ENCODE assay signal across 8 cellular contexts in the genomic region with DNA sequence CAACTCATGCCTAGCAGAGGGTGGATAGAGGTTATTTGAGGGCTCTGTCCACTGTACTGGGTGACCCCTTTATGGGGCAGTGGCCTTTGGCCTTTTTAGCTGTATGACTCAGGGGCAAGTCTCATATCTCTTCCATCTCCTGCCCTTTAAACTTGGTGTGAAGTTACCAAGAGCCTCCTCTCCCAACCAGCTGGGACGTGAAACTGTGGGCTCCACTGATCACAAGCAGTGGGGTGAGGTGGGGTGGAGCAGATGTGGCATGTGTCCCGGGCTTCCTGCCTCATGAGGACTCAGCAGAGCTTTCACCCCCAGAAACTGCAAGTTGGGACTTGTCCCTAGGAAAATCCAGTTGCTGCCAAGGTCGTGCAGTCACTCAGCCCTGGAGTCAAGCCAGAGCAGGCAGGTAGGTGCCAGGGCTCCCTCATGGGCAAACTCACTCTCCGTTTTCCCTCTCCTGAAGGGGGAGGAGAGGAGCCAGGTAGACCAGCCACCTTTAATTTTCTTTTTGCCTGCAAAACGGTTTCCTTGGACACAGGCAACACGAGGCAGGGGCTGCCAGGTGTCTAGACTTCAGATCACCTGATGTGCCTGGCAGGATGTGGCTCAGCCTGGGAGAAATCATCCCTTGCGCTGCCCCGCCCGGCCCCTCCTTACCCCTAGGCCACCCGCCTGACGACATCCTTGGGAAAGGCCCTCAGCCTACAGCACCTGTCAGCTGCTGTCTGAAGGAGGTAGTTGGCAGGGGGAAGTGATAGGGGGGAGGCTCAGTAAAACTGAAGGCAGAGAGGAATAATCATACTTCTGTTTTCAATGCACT. TPM values are rescaled to one million over a fixed set of nuclear protein-coding genes. Genes with fewer than 3 reads are reported as not detected.
DNase-seq lines count a peak whose midpoint lies in the region; ATAC-seq, FAIRE-seq and TF ChIP-seq lines count a peak whose summit lies in the region.

No MANE protein-coding gene starts in this region.

- no peak overlapping the region for H2AFZ ChIP-seq in endothelial cell of umbilical vein (ENCODE audit: low read depth, low read length)

- peak overlapping the region; percentile 13 for H3K9ac ChIP-seq in endothelial cell of umbilical vein (replicated peaks; ENCODE audit: extremely low read depth, insufficient read depth, low read length)

- no peaks in the 10 kb centered on the region for H3K9me3 ChIP-seq in endothelial cell of umbilical vein (replicated peaks; ENCODE audit: control insufficient read depth, insufficient read depth, low read length)
- H3K9me3 ChIP-seq in prostate gland = no peaks in the 10 kb centered on the region

- H3K4me1 ChIP-seq in endothelial cell of umbilical vein (ENCODE audit: control insufficient read depth, extremely low read depth, insufficient read depth, low read length) (peaks cover 25% of the 10 kb centered on the region), prostate gland (replicated peaks) (no peaks in the 10 kb centered on the region)

- CTCF ChIA-PET in endothelial cell of umbilical vein (lab: Charles Lee) = interaction anchor here (0.8 to 3.5 kb wide), 8 partner anchors 42 to 77 kb away, joined by 3 to 26 read pairs (median 4); no protein-coding TSS in a partner anchor

- TF ChIP-seq POLR2A in endothelial cell of umbilical vein (IDR thresholded peaks at IDR 0.05; ENCODE audit: low read depth, low read length) (no peak), prostate gland (IDR thresholded peaks at IDR 0.05) (no peak)

- H3K9me1 ChIP-seq in endothelial cell of umbilical vein (replicated peaks; ENCODE audit: control insufficient read depth, extremely low read depth, insufficient read depth, low read length) = no peaks in the 10 kb centered on the region

- ATAC-seq in GM21529 (IDR thresholded peaks at IDR 0.05; ENCODE audit: unreplicated experiment) = peak; percentile 32

- FAIRE-seq in endothelial cell of umbilical vein (lab: Jason Lieb, UNC) = peak; percentile 66

- no peak for DNase-seq in AG09309 (ENCODE audit: low read depth)
- peak; percentile 97 for DNase-seq in NCI-H2081 (lab: John Stamatoyannopoulos, UW)
- peak; percentile 68 to 74 for DNase-seq in activated CD4-positive, alpha-beta T cell treated with anti-CD3 and anti-CD28 coated beads for 4 hours
- DNase-seq in endothelial cell of umbilical vein (ENCODE audit: low read depth, low spot score) = no peak
- peak; percentile 87 for DNase-seq in prostate gland (ENCODE audit: low spot score)
- DNase-seq in GDM1 (lab: John Stamatoyannopoulos, UW) = no peak
- no peak for DNase-seq in cerebellar cortex (ENCODE audit: low spot score)

- 33% methylated on average over 11 of the region's 11 CpGs for WGBS in prostate gland

- peaks cover 28 to 29% of the 10 kb centered on the region in 2 experiments for H3K36me3 ChIP-seq in endothelial cell of umbilical vein (ENCODE audit: control insufficient read depth in 2 of 2, extremely low read depth in 1 of 2, insufficient read depth in 2 of 2, low read length in 2 of 2)
- H3K36me3 ChIP-seq in prostate gland = peaks cover 3 to 14% of the 10 kb centered on the region in 2 donors

- peak overlapping the region; percentile 37 for H3K4me2 ChIP-seq in endothelial cell of umbilical vein (ENCODE audit: insufficient read depth, low read length)

- intact Hi-C loops in endothelial cell of umbilical vein (cut with micrococcal nuclease) = loop anchor here (5.0 kb wide), 1 partner anchor 260 kb away; no protein-coding TSS in a partner anchor
- intact Hi-C loops in prostate gland (cut with DNase I) = loop anchor here (5.0 kb wide), 1 partner anchor 75 kb away; no protein-coding TSS in a partner anchor

- dilution Hi-C loops in endothelial cell of umbilical vein (cut with MboI; ENCODE audit: extremely low pct_ligation_motif_present, low sequenced_read_pairs) = loop anchor here (10.0 kb wide), 1 partner anchor 68 kb away; no protein-coding TSS in a partner anchor

- TF ChIP-seq CTCF in AG09309 (IDR thresholded peaks at IDR 0.05; ENCODE audit: control insufficient read depth, insufficient read depth, low read depth, low read length, missing control alignments) (no peak), endothelial cell of umbilical vein (IDR thresholded peaks at IDR 0.05; ENCODE audit: extremely low read depth in 1 of 2, insufficient read depth in 1 of 2, low read depth in 1 of 2, low read length in 2 of 2) (no peak), prostate gland (IDR thresholded peaks at IDR 0.05) (no peak)

- POLR2A ChIA-PET in endothelial cell of umbilical vein (lab: Charles Lee) = interaction anchor here (0.7 to 1.3 kb wide), 2 partner anchors 8 to 68 kb away, joined by 3 read pairs; no protein-coding TSS in a partner anchor

- no peaks in the 10 kb centered on the region for H3K27me3 ChIP-seq in endothelial cell of umbilical vein (ENCODE audit: control insufficient read depth in 2 of 2, insufficient read depth in 2 of 2, low read length in 2 of 2)
- no peaks in the 10 kb centered on the region for H3K27me3 ChIP-seq in prostate gland (replicated peaks; ENCODE audit: insufficient read depth)

- H3K4me3 ChIP-seq in AG09309 (ENCODE audit: control insufficient read depth, low read depth, low read length) (peak overlapping the region; percentile 23), endothelial cell of umbilical vein (replicated peaks in 1 of 3; ENCODE audit: insufficient read depth in 1 of 3, low read depth in 1 of 3, low read length in 3 of 3) (peak overlapping the region in 1 of 3 experiments; percentile 8), prostate gland (no peak overlapping the region)

- no peak overlapping the region for H3K27ac ChIP-seq in endothelial cell of umbilical vein (ENCODE audit: insufficient read depth, low read depth, low read length)
- H3K27ac ChIP-seq in prostate gland = peak overlapping the region; percentile 36 to 38

- H3K79me2 ChIP-seq in endothelial cell of umbilical vein (ENCODE audit: control insufficient read depth, insufficient read depth, low read length) = peaks cover 47% of the 10 kb centered on the region

- no peaks in the 10 kb centered on the region for H4K20me1 ChIP-seq in endothelial cell of umbilical vein (replicated peaks; ENCODE audit: control insufficient read depth, extremely low read depth, insufficient read depth, low read length)

- BruUV-seq in endothelial cell of umbilical vein (replicated peaks; lab: Mats Ljungman, UMichigan) = no TSS peak

TF ChIP-seq in endothelial cell of umbilical vein, 7 proteins besides CTCF, POLR2A, EP300 and RAD21:
- TF ChIP-seq JUN (IDR thresholded peaks at IDR 0.05; ENCODE audit: borderline replicate concordance, insufficient read depth, insufficient read length, low read depth) = no peak
- TF ChIP-seq GATA2 (IDR thresholded peaks at IDR 0.05; ENCODE audit: insufficient read depth, insufficient read length, low read depth, low read length) = peak; percentile 77
- peak; percentile 25 for TF ChIP-seq POLR2AphosphoS5 (IDR thresholded peaks at IDR 0.05; ENCODE audit: insufficient read depth, low read depth, low read length)
- no peak for TF ChIP-seq EZH2 (IDR thresholded peaks at IDR 0.05; ENCODE audit: borderline replicate concordance, low read depth, low read length, severe bottlenecking)
- TF ChIP-seq MYC (IDR thresholded peaks at IDR 0.05; ENCODE audit: low read depth, low read length) = no peak
- TF ChIP-seq, protein P1, sequence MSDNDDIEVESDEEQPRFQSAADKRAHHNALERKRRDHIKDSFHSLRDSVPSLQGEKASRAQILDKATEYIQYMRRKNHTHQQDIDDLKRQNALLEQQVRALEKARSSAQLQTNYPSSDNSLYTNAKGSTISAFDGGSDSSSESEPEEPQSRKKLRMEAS (IDR thresholded peaks at IDR 0.05; ENCODE audit: insufficient read depth, insufficient read length) = no peak
- no peak for TF ChIP-seq FOS (IDR thresholded peaks at IDR 0.05; ENCODE audit: borderline replicate concordance, insufficient read depth, low read length)

RNA-seq across cellular contexts. Expression of a gene that starts 4.0 kb away (rescaled TPM):
- total RNA-seq in endothelial cell of umbilical vein (170 and 199 TPM in 2 replicates), prostate gland (100 to 1,000 TPM in 1 of 2 donors, 10 to 100 TPM in 1; 69.7 to 148 TPM)
- 238 and 282 TPM in 2 replicates for polyA plus RNA-seq in endothelial cell of umbilical vein
- polyA plus RNA-seq in endothelial cell of umbilical vein (2011; cell fraction: cytosol; rRNA removed) = 175 and 190 TPM in 2 replicates
- polyA plus RNA-seq in endothelial cell of umbilical vein (2011; cell fraction: nucleus; rRNA removed) = 89.3 and 102 TPM in 2 replicates
- 271 and 304 TPM in 2 replicates for polyA plus RNA-seq in endothelial cell of umbilical vein (2012)
- polyA minus RNA-seq in endothelial cell of umbilical vein = 117 and 125 TPM in 2 replicates
- 31.5 TPM for polyA minus RNA-seq in endothelial cell of umbilical vein (2011; cell fraction: cytosol; rRNA and poly(A)+ RNA removed)
- polyA minus RNA-seq in endothelial cell of umbilical vein (2011; cell fraction: nucleus; rRNA and poly(A)+ RNA removed) = 39.8 and 48.9 TPM in 2 replicates

RNA-seq across cellular contexts. Expression of a gene that starts 15.1 kb away (rescaled TPM):
- total RNA-seq in endothelial cell of umbilical vein = 0.11 TPM in 1 of 2 replicates, not detected in the other
- polyA plus RNA-seq in endothelial cell of umbilical vein = 0.03 TPM in 2 replicates
- not detected in 2 replicates for polyA plus RNA-seq in endothelial cell of umbilical vein (2011; cell fraction: cytosol; rRNA removed)
- polyA plus RNA-seq in endothelial cell of umbilical vein (2011; cell fraction: nucleus; rRNA removed) = 0.09 and 0.21 TPM in 2 replicates
- 0.04 TPM in 1 of 2 replicates, not detected in the other for polyA plus RNA-seq in endothelial cell of umbilical vein (2012)
- polyA minus RNA-seq in endothelial cell of umbilical vein = not detected in 2 replicates
- polyA minus RNA-seq in endothelial cell of umbilical vein (2011; cell fraction: cytosol; rRNA and poly(A)+ RNA removed) = not detected
- not detected in 2 replicates for polyA minus RNA-seq in endothelial cell of umbilical vein (2011; cell fraction: nucleus; rRNA and poly(A)+ RNA removed)
- total RNA-seq in prostate gland = under 1 TPM; 0.14 to 0.45 TPM

Comparison
In these comparisons a context has a peak if more than half of its experiments do, and no peak if none do; other contexts are left out.
1. DNase-seq: peak in NCI-H2081 (2 of 2), activated CD4-positive, alpha-beta T cell treated with anti-CD3 and anti-CD28 coated beads for 4 hours (2 of 2) and prostate gland (single experiment); none in AG09309 (single experiment), endothelial cell of umbilical vein (single experiment), GDM1 (single experiment) and cerebellar cortex (single experiment).